In the genomic region with DNA sequence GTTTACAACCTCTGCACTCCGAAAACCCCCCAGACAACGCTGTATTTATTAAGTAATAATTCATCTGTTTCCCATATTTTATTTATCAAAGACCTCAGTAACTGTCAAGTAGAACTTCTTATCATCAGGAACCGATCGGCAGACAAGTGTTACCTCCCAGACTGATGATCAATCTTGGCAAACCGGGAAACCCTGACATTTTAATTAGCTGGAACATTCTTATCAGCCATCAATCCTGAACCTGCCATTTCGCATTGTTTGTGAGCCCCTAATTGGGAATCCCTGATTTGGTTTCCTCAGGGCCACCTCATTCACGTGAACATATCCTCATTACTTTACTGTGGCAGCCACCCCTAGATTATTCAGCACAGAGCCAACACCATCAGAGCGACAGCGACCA, we compare ENCODE assay signal across 15 cellular contexts.
DNase-seq lines count a peak whose midpoint lies in the region; ATAC-seq, FAIRE-seq and TF ChIP-seq lines count a peak whose summit lies in the region.
"Had no signal": no experiment of that assay in that cellular context is flagged by ENCODE, and none has a peak within 500 bp of the region (broad histone marks: within the 10 kb centered on the region; RNA-seq: fewer than 3 reads in every experiment).

No MANE protein-coding gene starts in this region.

- no peak for ATAC-seq in activated CD8-positive, alpha-beta memory T cell treated with anti-CD3 and anti-CD28 coated beads, Interleukin-2, amount 10 ng/mL, durations not matched to agents 7 days and 5 days
- ATAC-seq: HCT116 had no signal

- H3K4me3 Mint-ChIP-seq in activated CD8-positive, alpha-beta memory T cell treated with anti-CD3 and anti-CD28 coated beads, Interleukin-2, amount 10 ng/mL, durations not matched to agents 7 days and 5 days, result no peak overlapping the region
- H3K4me3 Mint-ChIP-seq in endodermal cell (no peak overlapping the region), progenitor cell of endocrine pancreas (ENCODE audit: low read depth) (peak overlapping the region; percentile 21)
- H3K4me3 Mint-ChIP-seq: CD8-positive, alpha-beta memory T cell had no signal

- H3K4me1 ChIP-seq in endodermal cell (ENCODE audit: control insufficient read depth, insufficient read depth, low read length), result no peaks in the 10 kb centered on the region

- CTCF ChIA-PET in activated CD8-positive, alpha-beta memory T cell treated with anti-CD3 and anti-CD28 coated beads, Interleukin-2, amount 10 ng/mL, durations not matched to agents 7 days and 5 days (lab: Charles Lee), result no interaction called here

- no peak overlapping the region for H3K4me3 ChIP-seq in endodermal cell (ENCODE audit: low read length)
- H3K4me3 ChIP-seq: BLaER1 had no signal

- H3K27me3 ChIP-seq in endodermal cell (ENCODE audit: control insufficient read depth, insufficient read depth, low read length, poor library complexity, severe bottlenecking), result no peaks in the 10 kb centered on the region
- H3K27me3 ChIP-seq: BLaER1 had no signal

- no peak overlapping the region for H3K9ac ChIP-seq in endodermal cell (ENCODE audit: extremely low read depth, low read length, poor library complexity, severe bottlenecking)
- H3K9ac ChIP-seq: BLaER1 had no signal

- H3K9me3 Mint-ChIP-seq in activated CD8-positive, alpha-beta memory T cell treated with anti-CD3 and anti-CD28 coated beads, Interleukin-2, amount 10 ng/mL, durations not matched to agents 7 days and 5 days (ENCODE audit: low read depth), result no peaks in the 10 kb centered on the region
- H3K9me3 Mint-ChIP-seq in endodermal cell (no peaks in the 10 kb centered on the region), progenitor cell of endocrine pancreas (ENCODE audit: low read depth) (peaks cover 23% of the 10 kb centered on the region)
- H3K9me3 Mint-ChIP-seq: CD8-positive, alpha-beta memory T cell had no signal

- DNase-seq in activated CD8-positive, alpha-beta memory T cell treated with anti-CD3 and anti-CD28 coated beads for 24 hours, result peak; percentile 9
- no peak for DNase-seq in activated CD8-positive, alpha-beta memory T cell treated with anti-CD3 and anti-CD28 coated beads, Interleukin-2, amount 10 ng/mL, durations not matched to agents 7 days and 5 days
- DNase-seq in HTR-8/SVneo (ENCODE audit: insufficient read length, low spot score) (no peak), endodermal cell (peak; percentile 19), progenitor cell of endocrine pancreas (ENCODE audit: low spot score, unreplicated experiment) (no peak), NCI-H1048 (lab: John Stamatoyannopoulos, UW) (no peak)
- DNase-seq in stimulated activated naive CD4-positive, alpha-beta T cell (lab: John Stamatoyannopoulos, UW), result no peak
- DNase-seq in activated CD4-positive, alpha-beta T cell treated with anti-CD3 and anti-CD28 coated beads, Interleukin-2, amount 50 U/mL, for 1 hour, result no peak
- DNase-seq: 8988T; AML-193; Caco-2; CD8-positive, alpha-beta memory T cell; DMS53 had no signal

- H3K36me3 ChIP-seq in endodermal cell (ENCODE audit: control insufficient read depth, insufficient read depth, low read length), result no peaks in the 10 kb centered on the region
- H3K36me3 ChIP-seq: BLaER1 had no signal

- H3K36me3 Mint-ChIP-seq in activated CD8-positive, alpha-beta memory T cell treated with anti-CD3 and anti-CD28 coated beads, Interleukin-2, amount 10 ng/mL, durations not matched to agents 7 days and 5 days, result no peaks in the 10 kb centered on the region
- no peaks in the 10 kb centered on the region for H3K36me3 Mint-ChIP-seq in endodermal cell (ENCODE audit: low read depth)
- H3K36me3 Mint-ChIP-seq in progenitor cell of endocrine pancreas (ENCODE audit: insufficient read depth), result peaks cover 4% of the 10 kb centered on the region
- H3K36me3 Mint-ChIP-seq: CD8-positive, alpha-beta memory T cell had no signal

- no peak for TF ChIP-seq CTCF in endodermal cell (conservative IDR thresholded peaks at IDR 0.05)
- TF ChIP-seq CTCF in progenitor cell of endocrine pancreas (IDR thresholded peaks at IDR 0.05; ENCODE audit: unreplicated experiment), result no peak

- H3K27me3 Mint-ChIP-seq in activated CD8-positive, alpha-beta memory T cell treated with anti-CD3 and anti-CD28 coated beads, Interleukin-2, amount 10 ng/mL, durations not matched to agents 7 days and 5 days, result no peaks in the 10 kb centered on the region
- peaks cover 5% of the 10 kb centered on the region for H3K27me3 Mint-ChIP-seq in endodermal cell (ENCODE audit: insufficient read depth)
- H3K27me3 Mint-ChIP-seq in progenitor cell of endocrine pancreas, result no peaks in the 10 kb centered on the region

- FAIRE-seq in HTR-8/SVneo (lab: Jason Lieb, UNC), result peak; percentile 48

- 75 to 88% methylated on average over 8 to 9 of the region's 9 CpGs for WGBS in endodermal cell (ENCODE audit: insufficient coverage in 1 of 2, insufficient read length in 1 of 2), 2 experiments

- H3K9me3 ChIP-seq in endodermal cell (ENCODE audit: control insufficient read depth, low read length), result no peaks in the 10 kb centered on the region
- H3K9me3 ChIP-seq: BLaER1, Caco-2 had no signal

- H3K4me1 Mint-ChIP-seq in activated CD8-positive, alpha-beta memory T cell treated with anti-CD3 and anti-CD28 coated beads, Interleukin-2, amount 10 ng/mL, durations not matched to agents 7 days and 5 days, result no peaks in the 10 kb centered on the region
- H3K4me1 Mint-ChIP-seq in endodermal cell (peaks cover 11% of the 10 kb centered on the region), progenitor cell of endocrine pancreas (ENCODE audit: low read depth) (peaks cover 26% of the 10 kb centered on the region)
- H3K4me1 Mint-ChIP-seq: CD8-positive, alpha-beta memory T cell had no signal

- no peak overlapping the region for H3K27ac Mint-ChIP-seq in activated CD8-positive, alpha-beta memory T cell treated with anti-CD3 and anti-CD28 coated beads, Interleukin-2, amount 10 ng/mL, durations not matched to agents 7 days and 5 days
- no peak overlapping the region for H3K27ac Mint-ChIP-seq in endodermal cell
- peak overlapping the region; percentile 89 for H3K27ac Mint-ChIP-seq in progenitor cell of endocrine pancreas

- no peak overlapping the region for H3K27ac ChIP-seq in endodermal cell (ENCODE audit: low read depth, low read length)
- H3K27ac ChIP-seq: BLaER1 had no signal

Comparison
In these comparisons a context has a peak if more than half of its experiments do, and no peak if none do; other contexts are left out.
1. DNase-seq: peak in activated CD8-positive, alpha-beta memory T cell treated with anti-CD3 and anti-CD28 coated beads for 24 hours (single experiment) and endodermal cell (single experiment); none in activated CD8-positive, alpha-beta memory T cell treated with anti-CD3 and anti-CD28 coated beads, Interleukin-2, amount 10 ng/mL, durations not matched to agents 7 days and 5 days (single experiment), HTR-8/SVneo (single experiment), progenitor cell of endocrine pancreas (single experiment), stimulated activated naive CD4-positive, alpha-beta T cell (0 of 6), NCI-H1048 (single experiment) and activated CD4-positive, alpha-beta T cell treated with anti-CD3 and anti-CD28 coated beads, Interleukin-2, amount 50 U/mL, for 1 hour (single experiment).